2 cellular contexts compared by ENCODE assay signal in the genomic region with DNA sequence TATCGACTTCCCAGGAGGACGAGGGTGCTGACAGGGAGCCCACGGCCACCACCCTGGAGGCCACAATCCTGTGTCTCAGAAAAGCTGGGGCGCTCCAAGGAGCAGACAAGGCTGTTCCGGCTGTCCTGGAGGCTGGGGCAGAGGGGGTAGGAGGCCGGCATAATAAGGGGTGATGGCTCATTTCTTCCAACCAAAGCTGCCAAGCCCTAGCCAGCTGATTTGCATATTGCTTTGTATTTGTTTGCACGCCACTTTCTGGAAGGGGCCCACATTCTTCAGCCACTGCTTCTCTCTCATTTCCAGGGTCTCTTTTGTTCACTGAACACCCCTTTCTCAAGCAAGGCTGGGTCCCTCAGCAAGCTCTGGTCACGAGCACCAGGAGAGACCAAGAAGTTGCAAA.
TF ChIP-seq lines count a peak whose summit lies in the region.

No MANE protein-coding gene starts in this region.

TF ChIP-seq in GM12891, 5 proteins besides CTCF, POLR2A, EP300 and RAD21:
- TF ChIP-seq PAX5 (IDR thresholded peaks at IDR 0.05; ENCODE audit: insufficient read depth, low read length, severe bottlenecking) (no peak), POU2F2 (IDR thresholded peaks at IDR 0.05; ENCODE audit: low read depth, low read length) (peak; percentile 99), SPI1 (IDR thresholded peaks at IDR 0.05; ENCODE audit: low read depth, low read length) (no peak)

TF ChIP-seq in H1, 55 proteins besides CTCF, POLR2A, EP300 and RAD21 (continued from another document):
- TF ChIP-seq RFX5 (IDR thresholded peaks at IDR 0.05; ENCODE audit: borderline replicate concordance, low read depth, low read length) (no peak), TAF7 (optimal IDR thresholded peaks at IDR 0.05; ENCODE audit: borderline replicate concordance, low read depth, low read length) (no peak), SP4 (IDR thresholded peaks at IDR 0.05; ENCODE audit: low read length) (no peak), YY1 (IDR thresholded peaks at IDR 0.05; ENCODE audit: low read depth, low read length) (no peak), NRF1 (IDR thresholded peaks at IDR 0.05; ENCODE audit: low read depth, low read length) (no peak), CHD2 (IDR thresholded peaks at IDR 0.05; ENCODE audit: low read length) (no peak), KDM1A (IDR thresholded peaks at IDR 0.05; ENCODE audit: borderline replicate concordance, low read length) (no peak), RXRA (IDR thresholded peaks at IDR 0.05; ENCODE audit: insufficient read depth, low read depth, low read length) (no peak), BACH1 (IDR thresholded peaks at IDR 0.05; ENCODE audit: low read length) (no peak), SAP30 (IDR thresholded peaks at IDR 0.05; ENCODE audit: insufficient read depth, insufficient replicate concordance, low read length) (no peak), TBP (IDR thresholded peaks at IDR 0.05; ENCODE audit: low read depth, low read length) (no peak)
- TF ChIP-seq, protein P1, sequence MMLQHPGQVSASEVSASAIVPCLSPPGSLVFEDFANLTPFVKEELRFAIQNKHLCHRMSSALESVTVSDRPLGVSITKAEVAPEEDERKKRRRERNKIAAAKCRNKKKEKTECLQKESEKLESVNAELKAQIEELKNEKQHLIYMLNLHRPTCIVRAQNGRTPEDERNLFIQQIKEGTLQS (IDR thresholded peaks at IDR 0.05; ENCODE audit: insufficient read depth, low read depth, low read length) = no peak
